11 cellular contexts compared by ENCODE assay signal in genomic region chr6:98352348-98352747, GRCh38.
"Had no signal": no experiment of that assay in that cellular context is flagged by ENCODE, and none has a peak within 500 bp of the region (broad histone marks: within the 10 kb centered on the region; RNA-seq: fewer than 3 reads in every experiment).

No MANE protein-coding gene starts in this region.

- H3K4me1 ChIP-seq: HAP-1 had no signal

- H3K9ac ChIP-seq: GM23248 had no signal

- H3K27ac ChIP-seq: GM23248 had no signal

- ATAC-seq: GM23338, HCT116 had no signal

- H3K9me3 ChIP-seq: HAP-1 had no signal

- H3K36me3 ChIP-seq: HAP-1 had no signal

- DNase-seq: GM23248, GOT3, H7, H9, HCEC 1CT, HFFc6 had no signal

- FAIRE-seq: H1, H54 had no signal

- H3K4me2 ChIP-seq: GM23338 had no signal

- H3K4me3 ChIP-seq: GM23248, GM23338, HAP-1 had no signal

- H2AFZ ChIP-seq: GM23248, GM23338 had no signal
